1 cellular context compared by ENCODE assay signal in the genomic region with DNA sequence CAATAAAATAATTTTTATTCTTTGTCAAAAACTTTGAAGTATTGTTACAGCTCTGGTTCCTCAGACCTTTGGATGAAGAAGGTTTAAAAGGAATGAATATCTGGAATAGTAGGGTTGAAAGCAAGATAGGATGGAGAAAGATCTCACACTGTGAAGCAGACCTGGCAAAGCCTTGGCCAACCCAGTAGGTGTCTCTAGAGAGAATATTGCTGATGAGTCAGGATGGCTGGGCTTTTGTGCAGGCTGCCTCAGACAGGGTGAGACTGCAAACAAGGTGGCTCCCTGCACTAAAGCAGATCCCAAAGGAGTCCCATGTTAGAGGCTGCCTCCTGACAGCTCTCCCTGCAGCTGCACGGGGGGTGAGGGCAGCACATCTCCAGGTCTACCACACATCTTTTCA.
A peak's percentile ranks its signal among the peaks of the same experiment; 100 is the strongest.
TF ChIP-seq lines count a peak whose summit lies in the region.

No MANE protein-coding gene starts in this region.

TF ChIP-seq in GM23338, 12 proteins besides CTCF, POLR2A, EP300 and RAD21:
- TF ChIP-seq ZNF462 (CRISPR knock-in tag; IDR thresholded peaks at IDR 0.05) (peak; percentile 50; the same call in 1 of the 2 replicates), EZH2 (IDR thresholded peaks at IDR 0.05; ENCODE audit: low read depth, unreplicated experiment) (no peak), STAT1 (IDR thresholded peaks at IDR 0.05; ENCODE audit: unreplicated experiment) (no peak)
